ENCODE assay signal across 14 cellular contexts in the genomic region with DNA sequence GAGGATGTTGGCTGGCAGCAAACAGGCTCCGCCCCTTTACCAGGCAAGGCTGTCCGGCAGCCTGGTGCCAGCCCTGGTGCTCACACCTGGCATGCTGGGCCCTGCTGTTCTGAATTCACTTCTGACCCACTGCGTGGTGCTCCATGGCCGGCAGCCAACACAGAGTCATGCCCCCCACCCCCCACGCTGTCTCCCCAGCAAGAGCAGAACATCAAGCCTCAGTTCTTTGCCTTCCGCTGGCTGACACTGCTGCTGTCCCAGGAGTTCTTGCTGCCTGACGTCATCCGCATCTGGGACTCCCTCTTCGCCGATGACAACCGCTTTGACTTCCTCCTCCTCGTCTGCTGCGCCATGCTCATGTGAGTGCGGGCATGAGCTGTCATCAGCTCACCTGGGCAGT.
"Had no signal": no experiment of that assay in that cellular context is flagged by ENCODE, and none has a peak within 500 bp of the region (broad histone marks: within the 10 kb centered on the region; RNA-seq: fewer than 3 reads in every experiment).

No MANE protein-coding gene starts in this region.

- ATAC-seq: activated CD4-positive, CD25-positive, alpha-beta regulatory T cell treated with anti-CD3 and anti-CD28 coated beads, Interleukin-2, amount 50 U/mL, for 24 hours; body of pancreas; heart left ventricle; naive thymus-derived CD8-positive, alpha-beta T cell; sciatic nerve; T-cell had no signal

- FAIRE-seq: kidney had no signal

- DNase-seq: activated CD4-positive, alpha-beta T cell treated with anti-CD3 and anti-CD28 coated beads, Interleukin-2, amount 50 U/mL, for 1 hour; activated naive CD4-positive, alpha-beta T cell treated with anti-CD3 and anti-CD28 coated beads, Interleukin-2, amount 50 U/mL, for 16 hours; body of pancreas; central memory CD4-positive, alpha-beta T cell; effector memory CD4-positive, alpha-beta T cell; foreskin melanocyte; heart left ventricle; kidney; left ventricle myocardium inferior; naive thymus-derived CD8-positive, alpha-beta T cell; T-cell; T-helper 9 cell had no signal
